8 cellular contexts compared by ENCODE assay signal in the genomic region with DNA sequence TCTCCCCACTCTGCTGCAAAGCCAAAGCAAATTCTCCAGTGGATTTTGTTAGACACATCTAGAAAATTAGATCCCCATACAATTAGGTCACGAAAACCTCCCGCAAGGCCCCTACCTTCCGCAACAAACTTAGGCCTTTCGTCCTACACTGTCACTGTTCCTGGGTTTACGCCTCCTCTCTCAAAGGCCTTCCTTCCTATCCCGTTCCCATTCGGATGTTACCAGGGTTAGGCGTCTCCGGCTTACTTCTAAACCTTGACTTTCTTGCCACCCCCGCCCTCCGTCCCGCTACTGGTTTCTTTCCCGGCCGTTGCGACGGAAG. TPM values are rescaled to one million over a fixed set of nuclear protein-coding genes. Genes with fewer than 3 reads are reported as not detected.
A peak's percentile ranks its signal among the peaks of the same experiment; 100 is the strongest.
DNase-seq lines count a peak whose midpoint lies in the region; ATAC-seq and TF ChIP-seq lines count a peak whose summit lies in the region.

No MANE protein-coding gene starts in this region.

- TF ChIP-seq POLR2A in adrenal gland (IDR thresholded peaks at IDR 0.05) = no peak

- H3K9me3 ChIP-seq in adrenal gland (replicated peaks in 1 of 3) = no peaks in the 10 kb centered on the region
- H3K9me3 ChIP-seq in thoracic aorta = no peaks in the 10 kb centered on the region

- peak; percentile 3 to 8 for ATAC-seq in activated CD4-positive, CD25-positive, alpha-beta regulatory T cell treated with anti-CD3 and anti-CD28 coated beads, Interleukin-2, amount 50 U/mL, for 24 hours
- ATAC-seq in HG03342 (IDR thresholded peaks at IDR 0.05; ENCODE audit: unreplicated experiment) (peak; percentile 19), thoracic aorta (ENCODE audit: insufficient number of reproducible peaks, low FRiP score, low read depth) (peak; percentile 42)

- no peak for TF ChIP-seq CTCF in adrenal gland (IDR thresholded peaks at IDR 0.05)
- no peak for TF ChIP-seq CTCF in kidney epithelial cell (IDR thresholded peaks at IDR 0.05; ENCODE audit: insufficient read depth, low read length, poor library complexity, severe bottlenecking)
- TF ChIP-seq CTCF in thoracic aorta (IDR thresholded peaks at IDR 0.05) = no peak

- peak overlapping the region; percentile 48 to 94 (median 61) for H3K4me3 ChIP-seq in adrenal gland
- H3K4me3 ChIP-seq in kidney epithelial cell (ENCODE audit: low read depth, low read length) = peak overlapping the region; percentile 90
- H3K4me3 ChIP-seq in thoracic aorta = peak overlapping the region; percentile 90

- WGBS in adrenal gland, 4 donors = 0 to 1% (median 0%) methylated on average over 16 of the region's 16 CpGs

- no peak for DNase-seq in activated CD4-positive, CD25-positive, alpha-beta regulatory T cell treated with anti-CD3 and anti-CD28 coated beads, Interleukin-2, amount 50 U/mL, for 72 hours
- DNase-seq in adrenal gland = no peak
- no peak for DNase-seq in kidney epithelial cell (ENCODE audit: low read depth)
- DNase-seq in thoracic aorta (ENCODE audit: low spot score) = no peak
- no peak for DNase-seq in dedifferentiated amniotic fluid mesenchymal stem cell (ENCODE audit: extremely low spot score)
- no peak for DNase-seq in activated CD4-positive, alpha-beta T cell treated with anti-CD3 and anti-CD28 coated beads for 48 hours

- intact Hi-C loops in adrenal gland (cut with DNase I) = no loop called here

- H3K4me1 ChIP-seq in adrenal gland (replicated peaks in 1 of 2) (peaks cover 11 to 26% of the 10 kb centered on the region in 2 donors), thoracic aorta (ENCODE audit: control insufficient read depth in 1 of 2, low read depth in 2 of 2) (peaks cover 13 to 21% of the 10 kb centered on the region in 2 donors)

- H3K36me3 ChIP-seq in adrenal gland (replicated peaks in 1 of 2) (peaks cover 0 to 32% of the 10 kb centered on the region in 2 donors), kidney epithelial cell (ENCODE audit: control insufficient read depth, insufficient read depth, low read length) (peaks cover 1% of the 10 kb centered on the region), thoracic aorta (peaks cover 25% of the 10 kb centered on the region)

- H3K27me3 ChIP-seq in adrenal gland (no peaks in the 10 kb centered on the region), kidney epithelial cell (ENCODE audit: control insufficient read depth, insufficient read depth, low read length) (no peaks in the 10 kb centered on the region), thoracic aorta (replicated peaks; ENCODE audit: insufficient read depth) (no peaks in the 10 kb centered on the region)

- H3K27ac ChIP-seq in adrenal gland = peak overlapping the region; percentile 79 to 99 (median 92)
- peak overlapping the region; percentile 95 to 99 for H3K27ac ChIP-seq in thoracic aorta

RNA-seq across cellular contexts. Expression of a gene that starts 0.8 kb away (rescaled TPM):
- 10 to 100 TPM; 21.1 to 63.4 (median 31.4) TPM for total RNA-seq in adrenal gland
- 10 to 100 TPM; 14.4 to 56.0 (median 15.9) TPM for polyA plus RNA-seq in adrenal gland
- 35.7 and 39.8 TPM in 2 replicates for total RNA-seq in kidney epithelial cell
- total RNA-seq in thoracic aorta = 10 to 100 TPM; 22.6 to 23.6 TPM

RNA-seq across cellular contexts. Expression of a gene that starts 32.6 kb away (rescaled TPM):
- 10 to 100 TPM in 5 of 8 donors, 1 to 10 TPM in 3; 7.7 to 18.3 (median 10.6) TPM for total RNA-seq in adrenal gland
- polyA plus RNA-seq in adrenal gland = 10 to 100 TPM; 10.2 to 28.5 (median 12.0) TPM
- 23.2 and 26.5 TPM in 2 replicates for total RNA-seq in kidney epithelial cell
- total RNA-seq in thoracic aorta = 10 to 100 TPM in 1 of 2 donors, 1 to 10 TPM in 1; 5.8 to 11.2 TPM
